In genomic region chr2:55734726-55735125, GRCh38 we compare ENCODE assay signal across 27 cellular contexts.
"Had no signal": no experiment of that assay in that cellular context is flagged by ENCODE, and none has a peak within 500 bp of the region (broad histone marks: within the 10 kb centered on the region; RNA-seq: fewer than 3 reads in every experiment).

No MANE protein-coding gene starts in this region.

- H3K9me3 ChIP-seq: stomach, suprapubic skin, testis, thoracic aorta, thyroid gland, tibial artery, tibial nerve, transverse colon, upper lobe of left lung, upper lobe of right lung, uterus, vagina had no signal

- ATAC-seq: stimulated activated effector memory CD8-positive, alpha-beta T cell treated with anti-CD3 and anti-CD28 coated beads, Interleukin-12 subunit alpha, Interleukin-12 subunit beta, amount 100 ng/mL, for 72 hours; stimulated activated memory B cell treated with anti-CD40 and anti-IgM and Interleukin-4, amounts not matched to agents 10 μg/mL and 1 μg/mL and 100 μg/mL, for 72 hours; stimulated activated naive B cell treated with anti-CD40 and anti-IgM and Interleukin-4, amounts not matched to agents 10 μg/mL and 1 μg/mL and 100 μg/mL, for 72 hours; stimulated activated naive CD8-positive, alpha-beta T cell treated with anti-CD3 and anti-CD28 coated beads, Interleukin-15, amount 100 ng/mL, for 72 hours; stimulated activated naive CD8-positive, alpha-beta T cell treated with anti-CD3 and anti-CD28 coated beads, Interleukin-15, Interleukin-2, amounts not matched to agents 100 U/mL and 50 U/mL, for 24 hours; upper lobe of right lung had no signal

- DNase-seq: stimulated activated CD4-positive, alpha-beta T cell treated with anti-CD3 and anti-CD28 coated beads, Interleukin-2, amount 100 ng/mL, for 48 hours; stimulated activated CD4-positive, alpha-beta T cell treated with anti-CD3 and anti-CD28 coated beads, Interleukin-4, amount 100 ng/mL, for 1 hour; stimulated activated CD4-positive, alpha-beta T cell treated with anti-CD3 and anti-CD28 coated beads, Interleukin-4, amount 100 ng/mL, for 24 hours; stimulated activated CD4-positive, alpha-beta T cell treated with anti-CD3 and anti-CD28 coated beads, Interleukin-4, amount 100 ng/mL, for 4 hours; stimulated activated CD8-positive, alpha-beta memory T cell treated with anti-CD3 and anti-CD28 coated beads, Interleukin-4, amount 100 ng/mL, for 48 hours; stimulated activated naive B cell treated with anti-CD40 and anti-IgM and Interleukin-4, amounts not matched to agents 10 μg/mL and 1 μg/mL and 100 μg/mL, for 72 hours; stimulated activated naive CD4-positive, alpha-beta T cell; stimulated activated naive CD4-positive, alpha-beta T cell treated with Interleukin-2 at 50 U/mL for 16 hours; stimulated activated naive CD8-positive, alpha-beta T cell treated with anti-CD3 and anti-CD28 coated beads, Interleukin-15, amount 100 ng/mL, for 72 hours; stimulated activated naive CD8-positive, alpha-beta T cell treated with anti-CD3 and anti-CD28 coated beads, Interleukin-15, Interleukin-2, amounts not matched to agents 100 U/mL and 50 U/mL, for 24 hours; stomach; substantia nigra; testis; thyroid gland; tibial artery; transverse colon; trophoblast cell; upper lobe of left lung; upper lobe of right lung; uterus had no signal

- H3K36me3 ChIP-seq: stomach, suprapubic skin, thoracic aorta, thyroid gland, tibial artery, tibial nerve, transverse colon, upper lobe of left lung, upper lobe of right lung, uterus, vagina had no signal

- H3K4me1 ChIP-seq: suprapubic skin, testis, thyroid gland, tibial artery, transverse colon, upper lobe of left lung, upper lobe of right lung, vagina had no signal

- H3K27me3 ChIP-seq: stomach, suprapubic skin, testis, thyroid gland, tibial artery, tibial nerve, transverse colon, upper lobe of left lung, upper lobe of right lung, uterus, vagina had no signal

- FAIRE-seq: urothelium cell line had no signal

- H3K27ac ChIP-seq: stomach, suprapubic skin, testis, thoracic aorta, thyroid gland, tibial artery, tibial nerve, transverse colon, upper lobe of left lung, upper lobe of right lung, uterus, vagina had no signal

- H3K4me3 ChIP-seq: stomach, suprapubic skin, testis, thoracic aorta, thyroid gland, tibial artery, tibial nerve, transverse colon, upper lobe of left lung, upper lobe of right lung, uterus, vagina had no signal
